15 cellular contexts compared by ENCODE assay signal in the genomic region with DNA sequence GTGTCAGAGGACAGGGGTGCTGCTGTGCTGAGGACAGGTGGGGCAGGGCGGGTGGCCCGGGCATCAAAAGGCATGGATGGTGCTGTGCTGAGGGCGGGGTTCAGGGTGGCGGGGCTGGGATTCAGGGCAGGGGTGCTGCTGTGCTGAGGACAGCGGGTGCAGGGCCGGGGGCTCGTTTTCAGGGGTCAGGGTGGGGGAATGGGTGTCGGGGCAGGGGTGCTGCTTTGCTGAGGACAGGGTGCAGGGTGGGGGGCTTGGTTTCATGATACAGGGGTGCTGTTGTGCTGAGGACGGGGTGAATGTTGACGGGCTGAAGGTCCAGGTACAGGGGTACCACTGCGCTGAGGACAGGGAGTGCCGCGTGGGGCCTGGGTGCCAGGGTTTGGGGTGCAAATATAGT. TPM values are rescaled to one million over a fixed set of nuclear protein-coding genes. Genes with fewer than 3 reads are reported as not detected.
A peak's percentile ranks its signal among the peaks of the same experiment; 100 is the strongest.
DNase-seq lines count a peak whose midpoint lies in the region; ATAC-seq and TF ChIP-seq lines count a peak whose summit lies in the region.
"Not testable (repeated sequence)": the region's sequence is repeated elsewhere in the genome, so short reads cannot be mapped to it uniquely, and the experiment has no call there.
"Had no signal": no experiment of that assay in that cellular context is flagged by ENCODE, and none has a peak within 500 bp of the region (broad histone marks: within the 10 kb centered on the region; RNA-seq: fewer than 3 reads in every experiment).

No MANE protein-coding gene starts in this region.

- H4K20me1 ChIP-seq in DOHH2 (ENCODE audit: control insufficient read depth, insufficient read depth, low read depth, low read length); fibroblast of lung (ENCODE audit: control insufficient read depth, extremely low read depth, insufficient read depth, low read length): not testable (repeated sequence)

- peaks cover 8 to 16% (median 9%) of the 10 kb centered on the region in 3 donors for H3K4me1 Mint-ChIP-seq in T-cell
- H3K4me1 Mint-ChIP-seq in activated CD4-positive, alpha-beta memory T cell treated with anti-CD3 and anti-CD28 coated beads for 36 hours (ENCODE audit: low read depth); activated T-cell treated with anti-CD3 and anti-CD28 coated beads, Interleukin-2, amount 50 U/mL, for 72 hours (ENCODE audit: low read depth): not testable (repeated sequence)
- H3K4me1 Mint-ChIP-seq in activated naive CD8-positive, alpha-beta T cell (ENCODE audit: low read depth): peaks cover 13% of the 10 kb centered on the region
- peaks cover 6 to 17% (median 9%) of the 10 kb centered on the region in 4 donors for H3K4me1 Mint-ChIP-seq in naive thymus-derived CD8-positive, alpha-beta T cell

- H3K9ac ChIP-seq in fibroblast of lung (ENCODE audit: insufficient read depth, low read length): not testable (repeated sequence)

- not testable (repeated sequence) for H3K36me3 ChIP-seq in DOHH2 (ENCODE audit: control insufficient read depth, low read length); fibroblast of lung (ENCODE audit: control insufficient read depth, insufficient read depth, low read length); upper lobe of left lung

- not testable (repeated sequence) for H3K9me3 Mint-ChIP-seq in T-cell; activated CD4-positive, alpha-beta memory T cell treated with anti-CD3 and anti-CD28 coated beads for 36 hours; activated T-cell treated with anti-CD3 and anti-CD28 coated beads, Interleukin-2, amount 50 U/mL, for 72 hours; activated naive CD8-positive, alpha-beta T cell (ENCODE audit: low read depth); naive thymus-derived CD8-positive, alpha-beta T cell

- H3K9me3 ChIP-seq in DOHH2 (ENCODE audit: control insufficient read depth, insufficient read depth, low read length); fibroblast of lung (ENCODE audit: control insufficient read depth, insufficient read depth, low read depth, low read length); upper lobe of left lung: not testable (repeated sequence)

- not testable (repeated sequence) for TF ChIP-seq POLR2A in upper lobe of left lung (IDR thresholded peaks at IDR 0.05)

- not testable (repeated sequence) for H3K27ac Mint-ChIP-seq in T-cell; activated CD4-positive, alpha-beta memory T cell treated with anti-CD3 and anti-CD28 coated beads for 36 hours; activated T-cell treated with anti-CD3 and anti-CD28 coated beads, Interleukin-2, amount 50 U/mL, for 72 hours
- peak overlapping the region; percentile 70 for H3K27ac Mint-ChIP-seq in activated naive CD8-positive, alpha-beta T cell
- peak overlapping the region in 9 of 10 donors; percentile 15 to 92 (median 48) for H3K27ac Mint-ChIP-seq in naive thymus-derived CD8-positive, alpha-beta T cell

- peaks cover 47% of the 10 kb centered on the region for H3K4me1 ChIP-seq in DOHH2 (ENCODE audit: control insufficient read depth, low read length)
- H3K4me1 ChIP-seq in fibroblast of lung (ENCODE audit: control insufficient read depth, extremely low read depth, insufficient read depth, low read length); upper lobe of left lung: not testable (repeated sequence)

- H2AFZ ChIP-seq in fibroblast of lung (ENCODE audit: low read length): not testable (repeated sequence)

- WGBS in upper lobe of left lung, 2 donors: 95 to 100% methylated on average over 6 to 11 of the region's 13 CpGs

- peak overlapping the region; percentile 60 for H3K4me2 ChIP-seq in DOHH2 (ENCODE audit: low read length)
- H3K4me2 ChIP-seq in fibroblast of lung (ENCODE audit: extremely low read depth, insufficient read depth, low read length): peak overlapping the region; percentile 44

- not testable (repeated sequence) for DNase-seq in T-cell; activated CD4-positive, alpha-beta memory T cell treated with anti-CD3 and anti-CD28 coated beads for 36 hours; activated T-cell treated with anti-CD3 and anti-CD28 coated beads, Interleukin-2, amount 50 U/mL, for 72 hours; fibroblast of lung (ENCODE audit: low read depth in 2 of 2); naive thymus-derived CD8-positive, alpha-beta T cell; upper lobe of left lung

- H3K9me2 ChIP-seq in DOHH2 (replicated peaks; ENCODE audit: control insufficient read depth, low read length): not testable (repeated sequence)

- H3K36me3 Mint-ChIP-seq in T-cell; activated CD4-positive, alpha-beta memory T cell treated with anti-CD3 and anti-CD28 coated beads for 36 hours; activated T-cell treated with anti-CD3 and anti-CD28 coated beads, Interleukin-2, amount 50 U/mL, for 72 hours (ENCODE audit: insufficient read depth in 2 of 2); activated naive CD8-positive, alpha-beta T cell; naive thymus-derived CD8-positive, alpha-beta T cell: not testable (repeated sequence)

- H3K27me3 ChIP-seq in DOHH2 (ENCODE audit: control insufficient read depth, low read length); fibroblast of lung (ENCODE audit: control insufficient read depth, insufficient read depth, low read length); upper lobe of left lung: not testable (repeated sequence)

- POLR2A ChIA-PET in T-cell (lab: Charles Lee); activated CD4-positive, alpha-beta memory T cell treated with anti-CD3 and anti-CD28 coated beads for 36 hours (lab: Charles Lee); naive thymus-derived CD8-positive, alpha-beta T cell (lab: Charles Lee): not testable (repeated sequence)

- not testable (repeated sequence) for ATAC-seq in T-cell (replicated peaks in 1 of 4); activated T-cell treated with anti-CD3 and anti-CD28 coated beads, Interleukin-2, amount 50 U/mL, for 72 hours (replicated peaks in 1 of 2); naive thymus-derived CD8-positive, alpha-beta T cell
- peak; percentile 8 for ATAC-seq in upper lobe of left lung (ENCODE audit: low FRiP score in 2 of 2)

- H3K79me2 ChIP-seq in DOHH2 (ENCODE audit: control insufficient read depth, low read length); fibroblast of lung (ENCODE audit: control insufficient read depth, insufficient read depth, low read length): not testable (repeated sequence)

- H3K27me3 Mint-ChIP-seq in T-cell; activated CD4-positive, alpha-beta memory T cell treated with anti-CD3 and anti-CD28 coated beads for 36 hours; activated T-cell treated with anti-CD3 and anti-CD28 coated beads, Interleukin-2, amount 50 U/mL, for 72 hours (ENCODE audit: low read depth); activated naive CD8-positive, alpha-beta T cell; naive thymus-derived CD8-positive, alpha-beta T cell: not testable (repeated sequence)

- H3K27ac ChIP-seq in DOHH2 (ENCODE audit: low read depth, low read length); fibroblast of lung (ENCODE audit: insufficient read depth, low read length); upper lobe of left lung: not testable (repeated sequence)

- not testable (repeated sequence) for H3F3A ChIP-seq in DOHH2 (ENCODE audit: control insufficient read depth, insufficient read depth)

- TF ChIP-seq EP300 in upper lobe of left lung (IDR thresholded peaks at IDR 0.05): not testable (repeated sequence)

- intact Hi-C loops in activated CD4-positive, alpha-beta memory T cell treated with anti-CD3 and anti-CD28 coated beads for 36 hours (cut with micrococcal nuclease): not testable (repeated sequence)

- H3K4me3 Mint-ChIP-seq in T-cell: peak overlapping the region; percentile 39 to 82 (median 72)
- peak overlapping the region; percentile 16 for H3K4me3 Mint-ChIP-seq in activated CD4-positive, alpha-beta memory T cell treated with anti-CD3 and anti-CD28 coated beads for 36 hours
- peak overlapping the region; percentile 39 to 80 for H3K4me3 Mint-ChIP-seq in activated T-cell treated with anti-CD3 and anti-CD28 coated beads, Interleukin-2, amount 50 U/mL, for 72 hours
- peak overlapping the region; percentile 72 for H3K4me3 Mint-ChIP-seq in activated naive CD8-positive, alpha-beta T cell
- H3K4me3 Mint-ChIP-seq in naive thymus-derived CD8-positive, alpha-beta T cell: peak overlapping the region; percentile 43 to 81 (median 68)

- TF ChIP-seq CTCF in DOHH2 (IDR thresholded peaks at IDR 0.05; ENCODE audit: low read depth, low read length, poor library complexity, severe bottlenecking); fibroblast of lung (conservative IDR thresholded peaks at IDR 0.05 in 1 of 2, IDR thresholded peaks at IDR 0.05 in 1 of 2; ENCODE audit: low read depth in 1 of 2, low read length in 2 of 2); upper lobe of left lung (IDR thresholded peaks at IDR 0.05): not testable (repeated sequence)

- CTCF ChIA-PET in T-cell (lab: Charles Lee); activated CD4-positive, alpha-beta memory T cell treated with anti-CD3 and anti-CD28 coated beads for 36 hours (lab: Charles Lee): not testable (repeated sequence)

- H3K4me3 ChIP-seq in DOHH2 (ENCODE audit: low read length): 0 out of 2 replicates have a peak overlapping the region, but pooled peaks have one; percentile 65
- H3K4me3 ChIP-seq in fibroblast of lung (replicated peaks in 1 of 4; ENCODE audit: control extremely low read depth in 1 of 4, insufficient read depth in 1 of 4, low read depth in 3 of 4, low read length in 4 of 4); upper lobe of left lung: not testable (repeated sequence)

RNA-seq across cellular contexts. Expression of gene PROP1, which starts 50.9 kb away (rescaled TPM):
- total RNA-seq in T-cell: not detected
- total RNA-seq in activated CD4-positive, alpha-beta memory T cell treated with anti-CD3 and anti-CD28 coated beads for 36 hours: not detected
- total RNA-seq in activated T-cell treated with anti-CD3 and anti-CD28 coated beads, Interleukin-2, amount 50 U/mL, for 72 hours: not detected
- not detected in 2 replicates for total RNA-seq in fibroblast of lung
- polyA plus RNA-seq in fibroblast of lung: not detected in 2 replicates
- not detected in 2 replicates for polyA plus RNA-seq in fibroblast of lung (2012)
- not detected in 2 replicates for polyA minus RNA-seq in fibroblast of lung (ENCODE audit: low replicate concordance)
- total RNA-seq in naive thymus-derived CD8-positive, alpha-beta T cell: not detected
- polyA plus RNA-seq in naive thymus-derived CD8-positive, alpha-beta T cell: not detected
- total RNA-seq in upper lobe of left lung: not detected
- total RNA-seq: A673; Calu3; CD4-positive, CD25-positive, alpha-beta regulatory T cell; Daoy; GM23248; Peyer's patch had no signal
- polyA plus RNA-seq: BJ; CD4-positive, CD25-positive, alpha-beta regulatory T cell; GM23248 had no signal

Comparison
In these comparisons a context has a peak if more than half of its experiments do, and no peak if none do; other contexts are left out.
1. H3K4me3 Mint-ChIP-seq: peak in every context shown above with its lines; median percentile 72 in T-cell; 72 in activated naive CD8-positive, alpha-beta T cell; 68 in naive thymus-derived CD8-positive, alpha-beta T cell; 60 in activated T-cell treated with anti-CD3 and anti-CD28 coated beads, Interleukin-2, amount 50 U/mL, for 72 hours; 16 in activated CD4-positive, alpha-beta memory T cell treated with anti-CD3 and anti-CD28 coated beads for 36 hours.